In the genomic region with DNA sequence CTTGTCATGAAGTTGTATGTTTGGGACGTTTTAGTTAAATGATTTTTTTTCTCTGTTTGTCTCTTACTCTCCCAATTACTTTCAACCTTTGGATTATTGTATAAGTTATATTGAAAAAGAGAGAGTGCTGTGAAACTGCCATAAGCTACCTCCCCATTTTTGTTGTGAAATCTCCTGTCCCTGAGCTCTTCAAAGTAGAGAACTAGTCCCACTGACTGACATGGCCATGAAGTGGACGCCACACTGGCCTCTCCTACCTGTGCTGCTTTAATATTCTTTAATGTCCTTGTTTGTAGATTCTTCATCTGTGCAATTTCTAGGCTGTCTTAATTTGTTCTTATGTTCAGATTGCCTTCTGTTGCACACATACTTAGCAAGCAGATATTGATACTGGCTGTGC, we compare ENCODE assay signal across 18 cellular contexts. TPM values are rescaled to one million over a fixed set of nuclear protein-coding genes. Genes with fewer than 3 reads are reported as not detected.
DNase-seq lines count a peak whose midpoint lies in the region; ATAC-seq and TF ChIP-seq lines count a peak whose summit lies in the region.
"Had no signal": no experiment of that assay in that cellular context is flagged by ENCODE, and none has a peak within 500 bp of the region (broad histone marks: within the 10 kb centered on the region; RNA-seq: fewer than 3 reads in every experiment).

No MANE protein-coding gene starts in this region.

- H3K36me3 ChIP-seq in IMR-90 (ENCODE audit: control insufficient read depth, insufficient read depth, low read length) = peaks cover 27% of the 10 kb centered on the region
- H3K36me3 ChIP-seq in stomach = peaks cover 29 to 98% (median 92%) of the 10 kb centered on the region in 4 donors
- peaks cover 57% of the 10 kb centered on the region for H3K36me3 ChIP-seq in PC-9 (ENCODE audit: low read depth)
- H3K36me3 ChIP-seq: prostate gland had no signal

- H3K27me3 ChIP-seq in IMR-90 (ENCODE audit: control insufficient read depth, insufficient read depth, low read length) (no peaks in the 10 kb centered on the region), stomach (no peaks in the 10 kb centered on the region), PC-9 (ENCODE audit: insufficient read depth, low read depth) (no peaks in the 10 kb centered on the region)

- BruUV-seq in IMR-90 (replicated peaks; lab: Mats Ljungman, UMichigan) = no TSS peak
- no TSS peak for BruUV-seq in PC-9 (replicated peaks; lab: Mats Ljungman, UMichigan)

- H2AFZ ChIP-seq in IMR-90 (replicated peaks; ENCODE audit: low read length, poor library complexity) = no peak overlapping the region
- no peak overlapping the region for H2AFZ ChIP-seq in PC-9

- intact Hi-C loops in IMR-90 (cut with micrococcal nuclease) = loop anchor here (10.0 kb wide), 1 partner anchor 122 kb away; a partner anchor contains a TSS
- intact Hi-C loops in stomach (cut with DNase I; ENCODE audit: low total_unique reads) = no loop called here
- intact Hi-C loops in PC-9 (cut with micrococcal nuclease; ENCODE audit: unreplicated experiment) = no loop called here

- peaks cover 15% of the 10 kb centered on the region for H3K9me1 ChIP-seq in IMR-90 (ENCODE audit: insufficient read depth, low read length)

- H3K9me3 ChIP-seq in IMR-90 (ENCODE audit: control insufficient read depth, insufficient read depth, low read length) (no peaks in the 10 kb centered on the region), stomach (no peaks in the 10 kb centered on the region), PC-9 (ENCODE audit: insufficient read depth, low read depth) (no peaks in the 10 kb centered on the region)
- H3K9me3 ChIP-seq: prostate gland had no signal

- peak overlapping the region; percentile 45 for H2BK5ac ChIP-seq in IMR-90 (ENCODE audit: low read depth, low read length, poor library complexity, severe bottlenecking)

- H3K4me1 Mint-ChIP-seq in mesothelial cell of epicardium = peaks cover 16% of the 10 kb centered on the region
- H3K4me1 Mint-ChIP-seq: B cell had no signal

- H3K27me3 Mint-ChIP-seq in mesothelial cell of epicardium (ENCODE audit: low read depth) = no peaks in the 10 kb centered on the region
- H3K27me3 Mint-ChIP-seq: B cell, brain had no signal

- TF ChIP-seq POLR2A in IMR-90 (IDR thresholded peaks at IDR 0.05; ENCODE audit: low read depth, low read length) (no peak), stomach (IDR thresholded peaks at IDR 0.05) (no peak)

- H4K91ac ChIP-seq in IMR-90 (ENCODE audit: insufficient read depth, low read depth, low read length) = no peak overlapping the region; the same call in 1 of the 2 replicates

- no peak overlapping the region for H2AK9ac ChIP-seq in IMR-90 (replicated peaks; ENCODE audit: low read depth, low read length, poor library complexity)

- TF ChIP-seq RAD21 in IMR-90 (IDR thresholded peaks at IDR 0.05; ENCODE audit: low read length) = no peak

- CTCF ChIA-PET in IMR-90 (lab: Yijun Ruan, JAX) (no interaction called here), PC-9 (lab: Charles Lee) (no interaction called here)

- H3K4me2 ChIP-seq in IMR-90 (ENCODE audit: low read depth, low read length) (no peak overlapping the region), PC-9 (no peak overlapping the region)

- TF ChIP-seq EP300 in stomach (IDR thresholded peaks at IDR 0.05) = no peak

- H3K9me2 ChIP-seq in PC-9 (ENCODE audit: insufficient read depth) = no peaks in the 10 kb centered on the region

- dilution Hi-C loops in IMR-90 (cut with HindIII; ENCODE audit: low sequenced_read_pairs, unreplicated experiment) = no loop called here

- H4K20me1 ChIP-seq in IMR-90 (ENCODE audit: insufficient read depth, low read length) (no peaks in the 10 kb centered on the region), PC-9 (ENCODE audit: insufficient read depth) (peaks cover 12% of the 10 kb centered on the region; the same call in 1 of the 2 replicates)

- peak overlapping the region; percentile 33 for H3K27ac Mint-ChIP-seq in mesothelial cell of epicardium
- H3K27ac Mint-ChIP-seq: B cell had no signal

- H4K5ac ChIP-seq in IMR-90 (ENCODE audit: low read depth, low read length) = peak overlapping the region; percentile 73; the same call in 1 of the 2 replicates

- no peak overlapping the region for H3K9ac ChIP-seq in IMR-90 (ENCODE audit: low read depth, low read length)

- peak overlapping the region in 1 of 2 experiments; percentile 41; a peak in 1 of 4 replicates for H4K8ac ChIP-seq in IMR-90 (ENCODE audit: low read depth in 2 of 2, low read length in 2 of 2)

- DNase-seq in IMR-90 (no peak), coronary artery (ENCODE audit: low spot score) (no peak), mesothelial cell of epicardium (ENCODE audit: low spot score in 2 of 2, unreplicated experiment in 2 of 2) (no peak), stomach (no peak), PC-9 (no peak), DMS79 (lab: John Stamatoyannopoulos, UW) (no peak), NCI-H226 (no peak)
- DNase-seq: activated gamma-delta T cell; DMS 273 treated with DMSO at 0.1 percent for 48 hours; effector CD4-positive, alpha-beta T cell; NCI-H524; PC-3; stimulated activated CD4-positive, alpha-beta T cell treated with anti-CD3 and anti-CD28 coated beads, Interleukin-2, amount 100 ng/mL, for 48 hours; SW 1271 had no signal

- no peak overlapping the region for H3K56ac ChIP-seq in IMR-90 (ENCODE audit: extremely low read depth, insufficient read depth, low read length)

- no peak overlapping the region for H2AK5ac ChIP-seq in IMR-90 (ENCODE audit: low read depth, low read length)

- no peak for TF ChIP-seq CTCF in IMR-90 (conservative IDR thresholded peaks at IDR 0.05; ENCODE audit: low read depth, low read length)
- TF ChIP-seq CTCF in coronary artery (IDR thresholded peaks at IDR 0.05) = no peak
- no peak for TF ChIP-seq CTCF in mesothelial cell of epicardium (IDR thresholded peaks at IDR 0.05; ENCODE audit: unreplicated experiment)
- TF ChIP-seq CTCF in stomach (IDR thresholded peaks at IDR 0.05) = no peak
- TF ChIP-seq CTCF in PC-9 (conservative IDR thresholded peaks at IDR 0.05) = no peak

- no CpG with 5 or more reads among the region's 2 CpGs for WGBS in IMR-90 (ENCODE audit: extremely low coverage in 2 of 2, insufficient read length in 1 of 2), 2 experiments
- WGBS in stomach, 5 donors = 67 to 90% (median 83%) methylated on average over 2 of the region's 2 CpGs

- ATAC-seq in IMR-90 (ENCODE audit: low read depth) (no peak), GM19397 (IDR thresholded peaks at IDR 0.05; ENCODE audit: unreplicated experiment) (no peak)
- ATAC-seq: PC-3 had no signal

- H3K27ac ChIP-seq in IMR-90 (ENCODE audit: insufficient read depth, low read length) = peak overlapping the region; percentile 81; the same call in 1 of the 2 replicates
- peak overlapping the region; percentile 18 to 67 for H3K27ac ChIP-seq in coronary artery
- H3K27ac ChIP-seq in stomach = peak overlapping the region in 4 of 5 donors; percentile 61 to 71 (median 66)
- H3K27ac ChIP-seq in PC-9 = no peak overlapping the region
- H3K27ac ChIP-seq: prostate gland had no signal

- POLR2A ChIA-PET in IMR-90 (lab: Charles Lee; ENCODE audit: unreplicated experiment) = interaction anchor here (0.5 kb wide), 1 partner anchor 1604 kb away, joined by 8 read pairs; no protein-coding TSS in a partner anchor
- POLR2A ChIA-PET in PC-9 (lab: Charles Lee; ENCODE audit: unreplicated experiment) = no interaction called here

- in situ Hi-C loops in IMR-90 (cut with MboI; ENCODE audit: low sequenced_read_pairs) = no loop called here

- H3K4me3 Mint-ChIP-seq in mesothelial cell of epicardium = no peak overlapping the region
- H3K4me3 Mint-ChIP-seq: B cell, brain had no signal

- no peak overlapping the region for H3K14ac ChIP-seq in IMR-90 (replicated peaks; ENCODE audit: low read depth, low read length)

- no peak overlapping the region for H3K4ac ChIP-seq in IMR-90 (ENCODE audit: low read depth, low read length)

- peaks cover 4% of the 10 kb centered on the region for H3K9me3 Mint-ChIP-seq in mesothelial cell of epicardium
- H3K9me3 Mint-ChIP-seq: brain had no signal

- H2BK20ac ChIP-seq in IMR-90 (ENCODE audit: low read depth, low read length) = no peak overlapping the region

- peaks cover 42% of the 10 kb centered on the region for H3F3A ChIP-seq in PC-9 (ENCODE audit: insufficient read depth, low read depth)

- peaks cover 14% of the 10 kb centered on the region for H3K4me1 ChIP-seq in IMR-90 (ENCODE audit: control insufficient read depth, insufficient read depth, low read length)
- H3K4me1 ChIP-seq in stomach = peaks cover 0 to 39% (median 2%) of the 10 kb centered on the region in 4 donors
- no peaks in the 10 kb centered on the region; the same call in 1 of the 2 replicates for H3K4me1 ChIP-seq in PC-9 (replicated peaks; ENCODE audit: insufficient read depth)
- H3K4me1 ChIP-seq: prostate gland had no signal

- peaks cover 40% of the 10 kb centered on the region for H3K36me3 Mint-ChIP-seq in mesothelial cell of epicardium

- no peak overlapping the region for H3K23ac ChIP-seq in IMR-90 (ENCODE audit: low read depth, low read length)

- H2BK120ac ChIP-seq in IMR-90 (ENCODE audit: low read depth, low read length) = 0 out of 2 replicates have a peak overlapping the region, but pooled peaks have one; percentile 8

- no peak overlapping the region for H2BK15ac ChIP-seq in IMR-90 (ENCODE audit: low read depth, low read length)

- no peak overlapping the region for H3K4me3 ChIP-seq in IMR-90 (ENCODE audit: insufficient read depth, low read depth, low read length)
- H3K4me3 ChIP-seq in coronary artery = no peak overlapping the region
- no peak overlapping the region for H3K4me3 ChIP-seq in stomach
- no peak overlapping the region for H3K4me3 ChIP-seq in PC-9
- H3K4me3 ChIP-seq: prostate gland had no signal

- peak overlapping the region; percentile 76 for H3K18ac ChIP-seq in IMR-90 (ENCODE audit: low read depth, low read length)

- H3K79me2 ChIP-seq in PC-9 (ENCODE audit: low read depth) = 0 out of 2 replicates have a peak, but pooled peaks cover 2% of the 10 kb centered on the region

- peaks cover 0 to 43% of the 10 kb centered on the region in 2 experiments; a peak in 2 of 4 replicates for H3K79me1 ChIP-seq in IMR-90 (ENCODE audit: low read depth in 1 of 2, low read length in 2 of 2)

TF ChIP-seq in IMR-90, 13 proteins besides CTCF, POLR2A, EP300 and RAD21 (continues in another document):
- no peak for TF ChIP-seq CEBPB (IDR thresholded peaks at IDR 0.05; ENCODE audit: low read depth, low read length)
- no peak for TF ChIP-seq MAFK (IDR thresholded peaks at IDR 0.05; ENCODE audit: low read depth, low read length)
- no peak for TF ChIP-seq SMC3 (IDR thresholded peaks at IDR 0.05; ENCODE audit: low read depth, low read length)
- TF ChIP-seq NFE2L2 (IDR thresholded peaks at IDR 0.05; ENCODE audit: low read depth, low read length) = no peak

RNA-seq across cellular contexts. Expression of a gene that starts 56.4 kb away (rescaled TPM):
- total RNA-seq in IMR-90 (2012; rRNA removed) (25.6 and 33.9 TPM in 2 replicates), mesothelial cell of epicardium (58.3 to 66.8 TPM (median 59.1 TPM) in 3 replicates), stomach (100 to 1,000 TPM in 1 of 5 donors, 10 to 100 TPM in 4; 29.8 to 108 (median 47.2) TPM), PC-9 (2021) (81.1 and 86.8 TPM in 2 replicates)
- polyA plus RNA-seq in IMR-90 (2012; rRNA removed) (37.2 and 46.4 TPM in 2 replicates), stomach (10 to 100 TPM; 10.8 to 13.2 (median 12.8) TPM)
- 18.8 and 31.7 TPM in 2 replicates for polyA plus RNA-seq in IMR-90 (2012; cell fraction: cytosol; rRNA removed)
- polyA plus RNA-seq in IMR-90 (2012; cell fraction: nucleus; rRNA removed; ENCODE audit: low replicate concordance) = 64.7 and 95.6 TPM in 2 replicates
